In genomic region chr10:28331821-28332220, GRCh38 we compare ENCODE assay signal across 8 cellular contexts. TPM values are rescaled to one million over a fixed set of nuclear protein-coding genes. Genes with fewer than 3 reads are reported as not detected.
DNase-seq lines count a peak whose midpoint lies in the region; ATAC-seq and TF ChIP-seq lines count a peak whose summit lies in the region.

No MANE protein-coding gene starts in this region.

- ATAC-seq in left lung (peak; percentile 34), HG03342 (IDR thresholded peaks at IDR 0.05; ENCODE audit: unreplicated experiment) (no peak), HG03280 (IDR thresholded peaks at IDR 0.05; ENCODE audit: unreplicated experiment) (no peak), GM18867 (IDR thresholded peaks at IDR 0.05; ENCODE audit: unreplicated experiment) (no peak)

- no peaks in the 10 kb centered on the region for H3K27me3 ChIP-seq in left lung

- intact Hi-C loops in left lung (cut with DNase I): no loop called here

- peak overlapping the region in 1 of 2 donors; percentile 91 for H3K27ac ChIP-seq in left lung

- H3K4me1 ChIP-seq in left lung: peaks cover 12 to 56% of the 10 kb centered on the region in 2 donors

- H3K9me3 ChIP-seq in left lung: no peaks in the 10 kb centered on the region

- TF ChIP-seq CTCF in astrocyte of the cerebellum (IDR thresholded peaks at IDR 0.05; ENCODE audit: low read depth, low read length, missing control alignments): no peak
- no peak for TF ChIP-seq CTCF in left lung (IDR thresholded peaks at IDR 0.05)

- H3K4me3 ChIP-seq in astrocyte of the cerebellum (ENCODE audit: low read depth, low read length): no peak overlapping the region
- no peak overlapping the region for H3K4me3 ChIP-seq in left lung

- in situ Hi-C loops in astrocyte of the cerebellum (cut with HindIII; ENCODE audit: low sequenced_read_pairs): no loop called here

- no peaks in the 10 kb centered on the region for H3K36me3 ChIP-seq in left lung

- DNase-seq in AG20443 (ENCODE audit: low spot score) (peak; percentile 68), H4 (ENCODE audit: low spot score) (peak; percentile 86), astrocyte of the cerebellum (ENCODE audit: low read depth) (peak; percentile 83), left lung (no peak)
- DNase-seq in stimulated activated CD4-positive, alpha-beta T cell treated with anti-CD3 and anti-CD28 coated beads, Interleukin-4, amount 100 ng/mL, for 24 hours: no peak

RNA-seq across cellular contexts. Expression of gene MPP7, which starts 29.0 kb away (rescaled TPM):
- 1.7 and 2.2 TPM in 2 replicates for total RNA-seq in H4 (2014; rRNA removed; shearing (Covaris generic))
- 10 to 100 TPM; 28.3 to 38.3 TPM for total RNA-seq in left lung

Comparison
In these comparisons a context has a peak if more than half of its experiments do, and no peak if none do; other contexts are left out.
1. DNase-seq: peak in AG20443 (single experiment), H4 (single experiment) and astrocyte of the cerebellum (single experiment); none in left lung (0 of 2) and stimulated activated CD4-positive, alpha-beta T cell treated with anti-CD3 and anti-CD28 coated beads, Interleukin-4, amount 100 ng/mL, for 24 hours (single experiment).